7 cellular contexts compared by ENCODE assay signal in the genomic region with DNA sequence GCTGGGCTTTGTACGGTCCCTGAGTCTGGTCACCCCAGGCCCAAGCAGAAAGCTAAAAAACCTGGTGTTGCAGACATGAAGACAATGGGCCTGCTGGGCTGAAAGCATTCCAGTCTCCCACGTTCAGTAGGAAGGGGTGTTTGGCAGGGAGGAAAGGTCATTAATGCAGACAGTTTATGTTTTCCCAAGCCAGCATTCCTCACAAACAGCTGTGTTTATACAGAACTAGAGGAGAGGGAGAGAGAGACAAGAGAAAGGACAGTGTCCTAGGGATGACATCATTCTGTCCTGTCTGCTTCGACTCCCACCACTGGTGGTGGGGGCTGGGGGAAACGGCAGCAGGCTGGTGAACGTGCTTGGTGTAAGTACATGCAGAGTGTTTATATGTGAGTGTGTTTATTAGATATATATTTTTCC.
DNase-seq lines count a peak whose midpoint lies in the region.

No MANE protein-coding gene starts in this region.

- DNase-seq in LHCN-M2 (ENCODE audit: low read depth), result peak; percentile 75
- DNase-seq in astrocyte of the hippocampus (ENCODE audit: low read depth, low spot score), result peak; percentile 69
- peak; percentile 20 for DNase-seq in kidney tubule cell (ENCODE audit: low spot score)
- DNase-seq in superior temporal gyrus (ENCODE audit: extremely low spot score), result peak; percentile 63
- DNase-seq in T-helper 2 cell, result no peak
- no peak for DNase-seq in D341Med (ENCODE audit: low spot score)
- no peak for DNase-seq in NCI-H526 treated with DMSO at 0.1 percent for 48 hours (lab: John Stamatoyannopoulos, UW)

Comparison
In these comparisons a context has a peak if more than half of its experiments do, and no peak if none do; other contexts are left out.
1. DNase-seq: peak in LHCN-M2 (single experiment), astrocyte of the hippocampus (single experiment), kidney tubule cell (single experiment) and superior temporal gyrus (single experiment); none in T-helper 2 cell (0 of 5), D341Med (single experiment) and NCI-H526 treated with DMSO at 0.1 percent for 48 hours (single experiment).